Comparison of ENCODE assay signal across 8 cellular contexts in the genomic region with DNA sequence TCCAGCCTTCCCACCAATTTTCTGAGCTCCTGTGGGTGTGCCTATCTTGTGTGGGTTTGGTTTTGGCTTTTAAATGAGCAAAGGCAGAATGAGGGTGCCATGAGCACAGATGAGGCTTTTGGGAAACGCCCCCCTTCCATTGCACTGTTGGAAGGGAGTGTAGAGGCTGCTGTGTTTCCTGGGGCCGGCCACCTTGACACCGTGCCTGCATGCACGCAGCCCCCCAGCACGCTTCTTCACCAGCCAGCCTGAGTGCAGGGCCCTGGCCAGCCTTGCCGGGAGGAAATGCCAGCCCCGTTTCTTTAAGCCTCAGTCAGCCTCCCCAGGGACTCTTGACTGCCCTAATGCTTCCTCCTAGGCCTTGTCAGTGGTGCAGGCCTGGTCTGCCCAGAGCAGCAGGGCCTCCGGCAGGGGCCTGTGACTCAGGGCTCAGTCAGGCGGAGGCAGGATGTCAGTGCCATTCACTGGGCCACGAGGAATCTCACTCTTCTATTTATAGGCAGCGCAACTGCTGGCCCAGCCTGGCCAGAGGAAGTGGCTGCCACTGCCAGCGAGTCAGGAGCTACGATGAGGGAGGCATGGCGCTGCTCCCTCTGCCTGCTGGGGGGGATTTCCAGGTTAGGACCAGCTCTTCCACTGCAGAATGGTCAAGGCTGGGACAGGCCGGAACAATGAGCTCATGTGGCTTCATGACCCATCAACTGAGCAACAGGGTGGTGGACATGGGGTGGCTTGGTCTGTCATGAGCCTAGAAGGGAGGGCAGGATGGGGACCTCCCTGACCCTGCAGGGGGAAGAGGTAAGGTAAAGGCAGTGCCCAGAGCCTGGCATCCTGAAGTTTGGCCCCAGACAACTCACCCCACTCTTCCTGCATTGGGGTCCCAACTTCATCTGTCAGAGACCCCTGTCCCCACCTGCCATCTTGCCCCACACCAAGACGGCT.
DNase-seq lines count a peak whose midpoint lies in the region; ATAC-seq, FAIRE-seq and TF ChIP-seq lines count a peak whose summit lies in the region.

No MANE protein-coding gene starts in this region.

- peak overlapping the region in 1 of 2 donors; percentile 42 for H3K27ac Mint-ChIP-seq in activated naive CD4-positive, alpha-beta T cell treated with anti-CD3 and anti-CD28 coated beads, Interleukin-2, amount 50 U/mL, for 72 hours
- H3K27ac Mint-ChIP-seq in activated naive CD4-positive, alpha-beta T cell treated with anti-CD3 and anti-CD28 coated beads, Interleukin-2, amount 10 ng/mL, durations not matched to agents 7 days and 5 days, result no peak overlapping the region

- H3K27me3 ChIP-seq in endothelial cell of umbilical vein (ENCODE audit: control insufficient read depth in 2 of 2, insufficient read depth in 2 of 2, low read length in 2 of 2) (no peaks in the 10 kb centered on the region), HAP-1 (ENCODE audit: low read depth) (no peaks in the 10 kb centered on the region)

- H3K4me3 Mint-ChIP-seq in activated naive CD4-positive, alpha-beta T cell treated with anti-CD3 and anti-CD28 coated beads, Interleukin-2, amount 10 ng/mL, durations not matched to agents 7 days and 5 days, result no peak overlapping the region

- H3K4me3 ChIP-seq in endothelial cell of umbilical vein (replicated peaks in 1 of 3; ENCODE audit: insufficient read depth in 1 of 3, low read depth in 1 of 3, low read length in 3 of 3) (no peak overlapping the region), HAP-1 (no peak overlapping the region)

- no peak for DNase-seq in activated naive CD4-positive, alpha-beta T cell treated with anti-CD3 and anti-CD28 coated beads, Interleukin-2, amount 50 U/mL, for 72 hours (ENCODE audit: low spot score in 2 of 2)
- no peak for DNase-seq in activated naive CD4-positive, alpha-beta T cell treated with anti-CD3 and anti-CD28 coated beads, Interleukin-2, amount 10 ng/mL, durations not matched to agents 7 days and 5 days
- peak; percentile 35 for DNase-seq in RPMI8226
- DNase-seq in endothelial cell of umbilical vein (ENCODE audit: low read depth, low spot score), result peak; percentile 96
- DNase-seq in mesenteric fat pad (ENCODE audit: low spot score), result peak; percentile 87
- DNase-seq in urothelium cell line (ENCODE audit: low spot score), result peak; percentile 97
- no peak for DNase-seq in HAP-1 (ENCODE audit: low spot score in 2 of 2)

- H3K9ac ChIP-seq in endothelial cell of umbilical vein (replicated peaks; ENCODE audit: extremely low read depth, insufficient read depth, low read length), result peak overlapping the region; percentile 33

- H3K4me1 ChIP-seq in endothelial cell of umbilical vein (ENCODE audit: control insufficient read depth, extremely low read depth, insufficient read depth, low read length) (peaks cover 18% of the 10 kb centered on the region), HAP-1 (no peaks in the 10 kb centered on the region)

- intact Hi-C loops in endothelial cell of umbilical vein (cut with micrococcal nuclease), result loop anchor here (1.0 kb wide), 4 partner anchors 15 to 165 kb away; no protein-coding TSS in a partner anchor

- H3K4me1 Mint-ChIP-seq in activated naive CD4-positive, alpha-beta T cell treated with anti-CD3 and anti-CD28 coated beads, Interleukin-2, amount 10 ng/mL, durations not matched to agents 7 days and 5 days, result no peaks in the 10 kb centered on the region

- no peaks in the 10 kb centered on the region for H4K20me1 ChIP-seq in endothelial cell of umbilical vein (replicated peaks; ENCODE audit: control insufficient read depth, extremely low read depth, insufficient read depth, low read length)

- no peaks in the 10 kb centered on the region for H3K36me3 Mint-ChIP-seq in activated naive CD4-positive, alpha-beta T cell treated with anti-CD3 and anti-CD28 coated beads, Interleukin-2, amount 50 U/mL, for 72 hours
- no peaks in the 10 kb centered on the region for H3K36me3 Mint-ChIP-seq in activated naive CD4-positive, alpha-beta T cell treated with anti-CD3 and anti-CD28 coated beads, Interleukin-2, amount 10 ng/mL, durations not matched to agents 7 days and 5 days

- FAIRE-seq in endothelial cell of umbilical vein (lab: Jason Lieb, UNC) (peak; percentile 99), urothelium cell line (lab: Jason Lieb, UNC) (peak; percentile 94)

- H3K9me1 ChIP-seq in endothelial cell of umbilical vein (replicated peaks; ENCODE audit: control insufficient read depth, extremely low read depth, insufficient read depth, low read length), result no peaks in the 10 kb centered on the region

- H3K36me3 ChIP-seq in endothelial cell of umbilical vein (ENCODE audit: control insufficient read depth in 2 of 2, extremely low read depth in 1 of 2, insufficient read depth in 2 of 2, low read length in 2 of 2), result no peaks in the 10 kb centered on the region
- H3K36me3 ChIP-seq in HAP-1 (replicated peaks), result no peaks in the 10 kb centered on the region

- peaks cover 6% of the 10 kb centered on the region for H3K27me3 Mint-ChIP-seq in activated naive CD4-positive, alpha-beta T cell treated with anti-CD3 and anti-CD28 coated beads, Interleukin-2, amount 10 ng/mL, durations not matched to agents 7 days and 5 days

- no peaks in the 10 kb centered on the region for H3K9me3 Mint-ChIP-seq in activated naive CD4-positive, alpha-beta T cell treated with anti-CD3 and anti-CD28 coated beads, Interleukin-2, amount 50 U/mL, for 72 hours
- H3K9me3 Mint-ChIP-seq in activated naive CD4-positive, alpha-beta T cell treated with anti-CD3 and anti-CD28 coated beads, Interleukin-2, amount 10 ng/mL, durations not matched to agents 7 days and 5 days, result no peaks in the 10 kb centered on the region

- no peak overlapping the region for H3K4me2 ChIP-seq in endothelial cell of umbilical vein (ENCODE audit: insufficient read depth, low read length)

- no peak for TF ChIP-seq CTCF in endothelial cell of umbilical vein (IDR thresholded peaks at IDR 0.05; ENCODE audit: extremely low read depth in 1 of 2, insufficient read depth in 1 of 2, low read depth in 1 of 2, low read length in 2 of 2)

- peak; percentile 14 for TF ChIP-seq POLR2A in endothelial cell of umbilical vein (IDR thresholded peaks at IDR 0.05; ENCODE audit: low read depth, low read length)

- no peaks in the 10 kb centered on the region for H3K9me3 ChIP-seq in endothelial cell of umbilical vein (replicated peaks; ENCODE audit: control insufficient read depth, insufficient read depth, low read length)
- no peaks in the 10 kb centered on the region for H3K9me3 ChIP-seq in HAP-1

- in situ Hi-C loops in HAP-1 (cut with MboI; ENCODE audit: low sequenced_read_pairs), result no loop called here

- H3K79me2 ChIP-seq in endothelial cell of umbilical vein (ENCODE audit: control insufficient read depth, insufficient read depth, low read length), result no peaks in the 10 kb centered on the region

- CTCF ChIA-PET in activated naive CD4-positive, alpha-beta T cell treated with anti-CD3 and anti-CD28 coated beads, Interleukin-2, amount 10 ng/mL, durations not matched to agents 7 days and 5 days (lab: Charles Lee), result no interaction called here
- CTCF ChIA-PET in endothelial cell of umbilical vein (lab: Charles Lee), result interaction anchor here (0.6 to 2.4 kb wide), 8 partner anchors 15 to 362 kb away, joined by 3 to 15 read pairs (median 5); no protein-coding TSS in a partner anchor

- H3K27ac ChIP-seq in endothelial cell of umbilical vein (ENCODE audit: insufficient read depth, low read depth, low read length), result peak overlapping the region; percentile 79

- POLR2A ChIA-PET in endothelial cell of umbilical vein (lab: Charles Lee), result interaction anchor here (0.5 kb wide), 1 partner anchor 19 kb away, joined by 4 read pairs; no protein-coding TSS in a partner anchor

- peak; percentile 56 to 88 for ATAC-seq in activated naive CD4-positive, alpha-beta T cell treated with anti-CD3 and anti-CD28 coated beads, Interleukin-2, amount 50 U/mL, for 72 hours
- ATAC-seq in HG02981 (IDR thresholded peaks at IDR 0.05; ENCODE audit: unreplicated experiment), result peak; percentile 82

- dilution Hi-C loops in endothelial cell of umbilical vein (cut with MboI; ENCODE audit: extremely low pct_ligation_motif_present, low sequenced_read_pairs), result no loop called here

- BruUV-seq in endothelial cell of umbilical vein (replicated peaks; lab: Mats Ljungman, UMichigan), result no TSS peak

- no peak overlapping the region for H2AFZ ChIP-seq in endothelial cell of umbilical vein (ENCODE audit: low read depth, low read length)

TF ChIP-seq in endothelial cell of umbilical vein, 7 proteins besides CTCF, POLR2A, EP300 and RAD21:
- TF ChIP-seq, protein P1, sequence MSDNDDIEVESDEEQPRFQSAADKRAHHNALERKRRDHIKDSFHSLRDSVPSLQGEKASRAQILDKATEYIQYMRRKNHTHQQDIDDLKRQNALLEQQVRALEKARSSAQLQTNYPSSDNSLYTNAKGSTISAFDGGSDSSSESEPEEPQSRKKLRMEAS (IDR thresholded peaks at IDR 0.05; ENCODE audit: insufficient read depth, insufficient read length), result peak; percentile 71
- TF ChIP-seq MYC (IDR thresholded peaks at IDR 0.05; ENCODE audit: low read depth, low read length), result peak; percentile 17
- TF ChIP-seq GATA2 (IDR thresholded peaks at IDR 0.05; ENCODE audit: insufficient read depth, insufficient read length, low read depth, low read length), result peak; percentile 32
- TF ChIP-seq JUN (IDR thresholded peaks at IDR 0.05; ENCODE audit: borderline replicate concordance, insufficient read depth, insufficient read length, low read depth), result peak; percentile 74
- TF ChIP-seq POLR2AphosphoS5 (IDR thresholded peaks at IDR 0.05; ENCODE audit: insufficient read depth, low read depth, low read length), result peak; percentile 95
- peak; percentile 96 for TF ChIP-seq FOS (IDR thresholded peaks at IDR 0.05; ENCODE audit: borderline replicate concordance, insufficient read depth, low read length)
- no peak for TF ChIP-seq EZH2 (IDR thresholded peaks at IDR 0.05; ENCODE audit: borderline replicate concordance, low read depth, low read length, severe bottlenecking)

Comparison
In these comparisons a context has a peak if more than half of its experiments do, and no peak if none do; other contexts are left out.
1. DNase-seq: peak in RPMI8226 (single experiment), endothelial cell of umbilical vein (single experiment), mesenteric fat pad (single experiment) and urothelium cell line (single experiment); none in activated naive CD4-positive, alpha-beta T cell treated with anti-CD3 and anti-CD28 coated beads, Interleukin-2, amount 50 U/mL, for 72 hours (0 of 2), activated naive CD4-positive, alpha-beta T cell treated with anti-CD3 and anti-CD28 coated beads, Interleukin-2, amount 10 ng/mL, durations not matched to agents 7 days and 5 days (single experiment) and HAP-1 (0 of 2).